ENCODE assay signal across 16 cellular contexts in the genomic region with DNA sequence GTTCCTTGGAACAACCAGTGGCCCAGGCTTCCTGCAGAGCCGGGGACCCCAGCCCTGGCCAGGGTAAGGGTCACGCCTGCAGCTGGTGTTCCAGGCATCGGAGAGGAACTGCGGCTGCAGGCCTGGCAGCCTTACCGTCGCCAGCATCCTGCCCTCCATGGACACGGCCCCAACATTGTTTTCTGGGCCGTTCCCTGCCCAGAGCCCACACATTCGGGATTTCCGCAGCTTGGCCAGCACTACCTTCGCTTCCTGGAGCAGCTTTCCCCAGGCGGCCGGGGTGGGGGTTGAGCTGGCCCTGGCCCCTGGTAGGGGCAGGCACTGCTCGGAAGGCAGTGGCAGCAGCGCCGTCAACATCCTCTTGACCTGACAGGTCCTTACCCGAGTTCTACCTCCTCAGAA. TPM values are rescaled to one million over a fixed set of nuclear protein-coding genes. Genes with fewer than 3 reads are reported as not detected.
DNase-seq lines count a peak whose midpoint lies in the region; ATAC-seq, FAIRE-seq and TF ChIP-seq lines count a peak whose summit lies in the region.
"Had no signal": no experiment of that assay in that cellular context is flagged by ENCODE, and none has a peak within 500 bp of the region (broad histone marks: within the 10 kb centered on the region; RNA-seq: fewer than 3 reads in every experiment).

No MANE protein-coding gene starts in this region.

- peak overlapping the region; percentile 31 to 80 (median 45) for H3K27ac ChIP-seq in Peyer's patch
- H3K27ac ChIP-seq in endothelial cell of umbilical vein (ENCODE audit: insufficient read depth, low read depth, low read length) = peak overlapping the region; percentile 91
- peak overlapping the region; percentile 11 for H3K27ac ChIP-seq in mesenchymal stem cell (ENCODE audit: low read length, poor library complexity, severe bottlenecking)
- H3K27ac ChIP-seq in stomach smooth muscle (ENCODE audit: low read length) = peak overlapping the region; percentile 97

- H3K79me2 ChIP-seq in endothelial cell of umbilical vein (ENCODE audit: control insufficient read depth, insufficient read depth, low read length) = no peaks in the 10 kb centered on the region

- H2AK5ac ChIP-seq in mesenchymal stem cell (ENCODE audit: low read length, severe bottlenecking) = peak overlapping the region; percentile 99

- peak overlapping the region; percentile 83 for H2BK120ac ChIP-seq in mesenchymal stem cell (ENCODE audit: low read depth, low read length)

- H3K9me3 ChIP-seq in Peyer's patch (no peaks in the 10 kb centered on the region), endothelial cell of umbilical vein (replicated peaks; ENCODE audit: control insufficient read depth, insufficient read depth, low read length) (no peaks in the 10 kb centered on the region), mesenchymal stem cell (ENCODE audit: control insufficient read depth, low read length) (no peaks in the 10 kb centered on the region), stomach smooth muscle (ENCODE audit: control insufficient read depth in 2 of 2, low read length in 2 of 2) (no peaks in the 10 kb centered on the region)
- H3K9me3 ChIP-seq: HAP-1 had no signal

- H4K91ac ChIP-seq in mesenchymal stem cell (ENCODE audit: low read length) = peak overlapping the region; percentile 92

- 92% methylated on average over 17 of the region's 17 CpGs for WGBS in mesenchymal stem cell

- CTCF ChIA-PET in endothelial cell of umbilical vein (lab: Charles Lee) = interaction anchor here (0.8 to 1.2 kb wide), 2 partner anchors 68 to 76 kb away, joined by 4 read pairs; partner anchors contain the start of gene MYH9

- dilution Hi-C loops in endothelial cell of umbilical vein (cut with MboI; ENCODE audit: extremely low pct_ligation_motif_present, low sequenced_read_pairs) = no loop called here

- H3K27me3 ChIP-seq in Peyer's patch = no peaks in the 10 kb centered on the region
- no peaks in the 10 kb centered on the region for H3K27me3 ChIP-seq in endothelial cell of umbilical vein (ENCODE audit: control insufficient read depth in 2 of 2, insufficient read depth in 2 of 2, low read length in 2 of 2)
- no peaks in the 10 kb centered on the region for H3K27me3 ChIP-seq in mesenchymal stem cell (ENCODE audit: control insufficient read depth in 1 of 2, insufficient read depth in 1 of 2, low read length in 2 of 2)
- H3K27me3 ChIP-seq in stomach smooth muscle (ENCODE audit: control insufficient read depth in 1 of 2, insufficient read depth in 2 of 2, low read length in 2 of 2) = no peaks in the 10 kb centered on the region

- no peaks in the 10 kb centered on the region for H4K20me1 ChIP-seq in endothelial cell of umbilical vein (replicated peaks; ENCODE audit: control insufficient read depth, extremely low read depth, insufficient read depth, low read length)

- TF ChIP-seq CTCF in Peyer's patch (IDR thresholded peaks at IDR 0.05) = no peak
- TF ChIP-seq CTCF in endothelial cell of umbilical vein (IDR thresholded peaks at IDR 0.05; ENCODE audit: extremely low read depth in 1 of 2, insufficient read depth in 1 of 2, low read depth in 1 of 2, low read length in 2 of 2) = no peak

- H2AFZ ChIP-seq in endothelial cell of umbilical vein (ENCODE audit: low read depth, low read length) = peak overlapping the region; percentile 30
- H2AFZ ChIP-seq in mesenchymal stem cell (ENCODE audit: low read depth, low read length) = no peak overlapping the region

- peak overlapping the region; percentile 63 to 81 for H3K18ac ChIP-seq in mesenchymal stem cell (ENCODE audit: low read depth in 1 of 2, low read length in 2 of 2)

- peak overlapping the region; percentile 93 to 96 for H2BK12ac ChIP-seq in mesenchymal stem cell (ENCODE audit: low read length in 2 of 2)

- FAIRE-seq in endothelial cell of umbilical vein (lab: Jason Lieb, UNC) = peak; percentile 96
- FAIRE-seq: keratinocyte had no signal

- ATAC-seq in HG03571 (IDR thresholded peaks at IDR 0.05; ENCODE audit: unreplicated experiment) (no peak), HG03442 (IDR thresholded peaks at IDR 0.05; ENCODE audit: unreplicated experiment) (no peak)
- ATAC-seq: WTC11 had no signal

- H3K4me1 ChIP-seq in Peyer's patch = peaks cover 0 to 38% (median 0%) of the 10 kb centered on the region in 4 donors
- peaks cover 65% of the 10 kb centered on the region for H3K4me1 ChIP-seq in endothelial cell of umbilical vein (ENCODE audit: control insufficient read depth, extremely low read depth, insufficient read depth, low read length)
- H3K4me1 ChIP-seq in mesenchymal stem cell (ENCODE audit: control insufficient read depth, insufficient read depth, low read depth, low read length) = peaks cover 64% of the 10 kb centered on the region
- peaks cover 57% of the 10 kb centered on the region for H3K4me1 ChIP-seq in stomach smooth muscle (ENCODE audit: control insufficient read depth, insufficient read depth, low read length)

- H4K8ac ChIP-seq in mesenchymal stem cell (ENCODE audit: low read length) = peak overlapping the region; percentile 62

- H3K9ac ChIP-seq in endothelial cell of umbilical vein (replicated peaks; ENCODE audit: extremely low read depth, insufficient read depth, low read length) (peak overlapping the region; percentile 80), mesenchymal stem cell (ENCODE audit: low read length) (no peak overlapping the region), stomach smooth muscle (ENCODE audit: low read length in 2 of 2) (no peak overlapping the region)

- peak overlapping the region; percentile 30 to 67 for H3K4ac ChIP-seq in mesenchymal stem cell (ENCODE audit: low read depth in 1 of 2, low read length in 2 of 2)

- no TSS peak for BruUV-seq in endothelial cell of umbilical vein (replicated peaks; lab: Mats Ljungman, UMichigan)

- H3K14ac ChIP-seq in mesenchymal stem cell (ENCODE audit: low read length in 2 of 2) = no peak overlapping the region

- H3K36me3 ChIP-seq in Peyer's patch = peaks cover 0 to 6% (median 0%) of the 10 kb centered on the region in 3 donors
- H3K36me3 ChIP-seq in endothelial cell of umbilical vein (ENCODE audit: control insufficient read depth in 2 of 2, extremely low read depth in 1 of 2, insufficient read depth in 2 of 2, low read length in 2 of 2) = no peaks in the 10 kb centered on the region
- H3K36me3 ChIP-seq in mesenchymal stem cell (ENCODE audit: control insufficient read depth in 1 of 2, insufficient read depth in 2 of 2, low read depth in 1 of 2, low read length in 2 of 2) = peaks cover 0 to 6% of the 10 kb centered on the region in 2 experiments
- H3K36me3 ChIP-seq in stomach smooth muscle (ENCODE audit: control insufficient read depth in 2 of 2, insufficient read depth in 2 of 2, low read length in 2 of 2) = peaks cover 0 to 2% of the 10 kb centered on the region in 2 donors

- H2BK15ac ChIP-seq in mesenchymal stem cell (ENCODE audit: low read depth, poor library complexity, severe bottlenecking) = peak overlapping the region; percentile 82

- no peak for TF ChIP-seq POLR2A in Peyer's patch (IDR thresholded peaks at IDR 0.05)
- TF ChIP-seq POLR2A in endothelial cell of umbilical vein (IDR thresholded peaks at IDR 0.05; ENCODE audit: low read depth, low read length) = peak; percentile 26

- H3K23ac ChIP-seq in mesenchymal stem cell (ENCODE audit: low read length in 2 of 2) = no peak overlapping the region

- H3K79me1 ChIP-seq in mesenchymal stem cell (replicated peaks; ENCODE audit: low read length, poor library complexity, severe bottlenecking) = peaks cover 7% of the 10 kb centered on the region

- no peak for DNase-seq in Peyer's patch
- DNase-seq in endothelial cell of umbilical vein (ENCODE audit: low read depth, low spot score) = peak; percentile 94
- no peak for DNase-seq in mesenchymal stem cell
- DNase-seq in HuH-7 (ENCODE audit: low spot score) = no peak
- no peak for DNase-seq in SIG-M5 (lab: John Stamatoyannopoulos, UW)
- DNase-seq: activated naive CD4-positive, alpha-beta T cell; glutamatergic neuron; naive B cell; NCI-H1105; SW 1271 had no signal

- peak overlapping the region; percentile 87 for H2BK5ac ChIP-seq in mesenchymal stem cell (ENCODE audit: low read depth, low read length, poor library complexity, severe bottlenecking)

- H3K9me1 ChIP-seq in endothelial cell of umbilical vein (replicated peaks; ENCODE audit: control insufficient read depth, extremely low read depth, insufficient read depth, low read length) = no peaks in the 10 kb centered on the region

- H3K4me2 ChIP-seq in endothelial cell of umbilical vein (ENCODE audit: insufficient read depth, low read length) = no peak overlapping the region
- H3K4me2 ChIP-seq in mesenchymal stem cell (ENCODE audit: low read length, poor library complexity, severe bottlenecking) = no peak overlapping the region

- intact Hi-C loops in endothelial cell of umbilical vein (cut with micrococcal nuclease) = loop anchor here (2.0 kb wide), 1 partner anchor 13 kb away; no protein-coding TSS in a partner anchor

- H3K4me3 ChIP-seq in Peyer's patch = no peak overlapping the region
- H3K4me3 ChIP-seq in endothelial cell of umbilical vein (replicated peaks in 1 of 3; ENCODE audit: insufficient read depth in 1 of 3, low read depth in 1 of 3, low read length in 3 of 3) = no peak overlapping the region
- H3K4me3 ChIP-seq in mesenchymal stem cell (ENCODE audit: insufficient read depth in 1 of 2, low read depth in 1 of 2, low read length in 2 of 2) = no peak overlapping the region
- H3K4me3 ChIP-seq in stomach smooth muscle (ENCODE audit: low read length in 2 of 2) = no peak overlapping the region
- H3K4me3 ChIP-seq: HAP-1 had no signal

- POLR2A ChIA-PET in endothelial cell of umbilical vein (lab: Charles Lee) = interaction anchor here (0.7 to 2.2 kb wide), 5 partner anchors 65 to 135 kb away, joined by 4 to 7 read pairs (median 5); partner anchors contain the start of gene MYH9

RNA-seq across cellular contexts. Expression of gene TXN2, which starts 17.7 kb away (rescaled TPM):
- total RNA-seq in Peyer's patch (100 to 1,000 TPM in 1 of 4 donors, 10 to 100 TPM in 3; 75.7 to 116 (median 92.9) TPM), endothelial cell of umbilical vein (74.3 and 75.9 TPM in 2 replicates)
- polyA plus RNA-seq in endothelial cell of umbilical vein = 170 and 183 TPM in 2 replicates
- 181 and 197 TPM in 2 replicates for polyA plus RNA-seq in endothelial cell of umbilical vein (2011; cell fraction: cytosol; rRNA removed)
- 82.5 and 86.4 TPM in 2 replicates for polyA plus RNA-seq in endothelial cell of umbilical vein (2011; cell fraction: nucleus; rRNA removed)
- polyA plus RNA-seq in endothelial cell of umbilical vein (2012) = 79.8 and 82.4 TPM in 2 replicates
- 110 and 124 TPM in 2 replicates for polyA minus RNA-seq in endothelial cell of umbilical vein
- 37.8 TPM for polyA minus RNA-seq in endothelial cell of umbilical vein (2011; cell fraction: cytosol; rRNA and poly(A)+ RNA removed)
- polyA minus RNA-seq in endothelial cell of umbilical vein (2011; cell fraction: nucleus; rRNA and poly(A)+ RNA removed) = 11.5 and 12.4 TPM in 2 replicates
- polyA plus RNA-seq in mesenchymal stem cell (2013, experiment 1 of 2) = 66.7 TPM
- 65.6 TPM for polyA plus RNA-seq in mesenchymal stem cell (2013, experiment 2 of 2)

RNA-seq across cellular contexts. Expression of gene FOXRED2, which starts 43.1 kb away (rescaled TPM):
- total RNA-seq in Peyer's patch (10 to 100 TPM in 1 of 4 donors, 1 to 10 TPM in 3; 2.8 to 16.5 (median 4.1) TPM), endothelial cell of umbilical vein (14.0 and 20.4 TPM in 2 replicates)
- polyA plus RNA-seq in endothelial cell of umbilical vein = 8.0 and 8.4 TPM in 2 replicates
- polyA plus RNA-seq in endothelial cell of umbilical vein (2011; cell fraction: cytosol; rRNA removed) = 6.3 and 6.5 TPM in 2 replicates
- 4.6 and 4.8 TPM in 2 replicates for polyA plus RNA-seq in endothelial cell of umbilical vein (2011; cell fraction: nucleus; rRNA removed)
- 10.8 and 12.5 TPM in 2 replicates for polyA plus RNA-seq in endothelial cell of umbilical vein (2012)
- polyA minus RNA-seq in endothelial cell of umbilical vein = 8.4 and 9.0 TPM in 2 replicates
- 13.6 TPM for polyA minus RNA-seq in endothelial cell of umbilical vein (2011; cell fraction: cytosol; rRNA and poly(A)+ RNA removed)
- 3.6 TPM in 2 replicates for polyA minus RNA-seq in endothelial cell of umbilical vein (2011; cell fraction: nucleus; rRNA and poly(A)+ RNA removed)
- 12.9 TPM for polyA plus RNA-seq in mesenchymal stem cell (2013, experiment 1 of 2)
- polyA plus RNA-seq in mesenchymal stem cell (2013, experiment 2 of 2) = 12.8 TPM

Comparison
In these comparisons a context has a peak if more than half of its experiments do, and no peak if none do; other contexts are left out.
1. H3K27ac ChIP-seq: peak in every context shown above with its lines; median percentile 97 in stomach smooth muscle; 91 in endothelial cell of umbilical vein; 45 in Peyer's patch; 11 in mesenchymal stem cell.